12 cellular contexts compared by ENCODE assay signal in the genomic region with DNA sequence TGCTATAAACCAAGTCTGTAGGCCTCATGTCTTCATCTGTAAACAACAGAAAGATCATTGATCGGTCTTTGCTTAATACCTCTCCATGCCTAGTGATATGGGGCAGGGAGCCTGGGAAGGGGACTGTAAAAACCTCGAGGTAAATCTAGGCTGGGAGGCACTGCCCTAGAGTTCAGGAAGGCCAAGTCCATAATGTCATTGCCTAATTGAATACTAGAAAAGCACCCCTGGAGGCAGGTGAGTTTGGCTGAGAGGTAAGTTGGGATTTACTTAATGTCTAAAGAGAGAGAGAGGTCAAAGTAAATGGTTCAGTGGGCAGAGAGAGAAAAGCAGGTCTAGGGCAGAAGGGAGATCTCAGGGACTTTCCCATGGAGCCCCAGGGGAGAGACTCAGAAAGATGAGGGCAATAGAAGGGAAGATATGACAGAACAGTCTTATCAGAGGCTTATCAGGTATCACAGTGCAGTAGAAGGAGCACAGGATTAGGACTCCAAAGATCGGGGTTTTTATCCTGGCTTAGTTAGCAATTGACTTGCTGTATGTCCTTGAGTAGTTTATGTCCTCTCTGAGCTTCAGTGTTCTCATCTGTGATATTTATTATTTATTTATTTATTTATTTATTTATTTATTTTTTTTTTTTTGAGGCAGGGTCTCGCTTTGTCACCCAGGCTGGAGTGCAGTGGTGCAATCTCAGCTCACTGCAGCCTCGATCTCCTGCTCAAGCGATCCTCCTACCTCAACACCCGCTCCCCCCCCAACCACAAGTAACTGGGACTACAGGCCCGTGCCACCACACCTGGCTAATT.
DNase-seq lines count a peak whose midpoint lies in the region; ATAC-seq and TF ChIP-seq lines count a peak whose summit lies in the region.
"Had no signal": no experiment of that assay in that cellular context is flagged by ENCODE, and none has a peak within 500 bp of the region (broad histone marks: within the 10 kb centered on the region; RNA-seq: fewer than 3 reads in every experiment).

No MANE protein-coding gene starts in this region.

- ATAC-seq in GM18519 (IDR thresholded peaks at IDR 0.05; ENCODE audit: low FRiP score, unreplicated experiment) (peak; percentile 87), GM21360 (IDR thresholded peaks at IDR 0.05; ENCODE audit: unreplicated experiment) (peak; percentile 85), HG02973 (IDR thresholded peaks at IDR 0.05; ENCODE audit: unreplicated experiment) (peak; percentile 90), WTC11 (no peak)
- no peak for ATAC-seq in naive thymus-derived CD8-positive, alpha-beta T cell

- CTCF ChIA-PET in WTC11 (lab: Charles Lee) = interaction anchor here (3.0 kb wide), 1 partner anchor 13 kb away, joined by 16 read pairs; no protein-coding TSS in a partner anchor

- no peaks in the 10 kb centered on the region for H3K79me2 ChIP-seq in OCI-LY3 (ENCODE audit: low read length)

- H4K20me1 ChIP-seq in OCI-LY3 (ENCODE audit: insufficient read depth, low read length) = no peaks in the 10 kb centered on the region

- H3K4me1 ChIP-seq in OCI-LY3 (ENCODE audit: low read length) = peaks cover 44% of the 10 kb centered on the region

- POLR2A ChIA-PET in WTC11 (lab: Charles Lee) = no interaction called here
- POLR2A ChIA-PET in naive thymus-derived CD8-positive, alpha-beta T cell (lab: Charles Lee) = no interaction called here

- H3K36me3 Mint-ChIP-seq in WTC11 = no peaks in the 10 kb centered on the region
- no peaks in the 10 kb centered on the region for H3K36me3 Mint-ChIP-seq in naive thymus-derived CD8-positive, alpha-beta T cell
- H3K36me3 Mint-ChIP-seq: CD4-positive, alpha-beta memory T cell had no signal

- H3K4me3 ChIP-seq in OCI-LY3 (ENCODE audit: low read length) = peak overlapping the region; percentile 38

- no peaks in the 10 kb centered on the region for H3K27me3 Mint-ChIP-seq in WTC11 (ENCODE audit: low read depth)
- H3K27me3 Mint-ChIP-seq in naive thymus-derived CD8-positive, alpha-beta T cell = peaks cover 0 to 3% (median 0%) of the 10 kb centered on the region in 5 donors
- H3K27me3 Mint-ChIP-seq: CD4-positive, alpha-beta memory T cell had no signal

- H3K27me3 ChIP-seq in OCI-LY3 (ENCODE audit: low read depth, low read length) = no peaks in the 10 kb centered on the region

- no peak for DNase-seq in NCI-H2107 (lab: John Stamatoyannopoulos, UW)
- DNase-seq in WTC11 (ENCODE audit: low spot score) = no peak
- no peak for DNase-seq in naive thymus-derived CD8-positive, alpha-beta T cell
- no peak for DNase-seq in NCI-H748 treated with DMSO at 0.1 percent for 48 hours (lab: John Stamatoyannopoulos, UW)
- DNase-seq: activated CD4-positive, CD25-positive, alpha-beta regulatory T cell; activated naive CD4-positive, alpha-beta T cell; CD4-positive, alpha-beta memory T cell; posterior cingulate gyrus had no signal

- no peak for TF ChIP-seq CTCF in OCI-LY3 (IDR thresholded peaks at IDR 0.05; ENCODE audit: low read depth, low read length)
- no peak for TF ChIP-seq CTCF in WTC11 (IDR thresholded peaks at IDR 0.05)

- H3K4me2 ChIP-seq in OCI-LY3 (ENCODE audit: low read length) = peak overlapping the region; percentile 75

- peaks cover 3% of the 10 kb centered on the region for H3K4me1 Mint-ChIP-seq in WTC11
- no peaks in the 10 kb centered on the region for H3K4me1 Mint-ChIP-seq in naive thymus-derived CD8-positive, alpha-beta T cell
- H3K4me1 Mint-ChIP-seq: CD4-positive, alpha-beta memory T cell had no signal

- no peaks in the 10 kb centered on the region for H3K36me3 ChIP-seq in OCI-LY3 (replicated peaks; ENCODE audit: low read depth, low read length)

- H3K9me3 Mint-ChIP-seq in WTC11 = no peaks in the 10 kb centered on the region
- no peaks in the 10 kb centered on the region for H3K9me3 Mint-ChIP-seq in naive thymus-derived CD8-positive, alpha-beta T cell
- H3K9me3 Mint-ChIP-seq: CD4-positive, alpha-beta memory T cell had no signal

- no peak overlapping the region for H2AFZ ChIP-seq in OCI-LY3 (ENCODE audit: low read depth, low read length)

- H3K27ac ChIP-seq in OCI-LY3 (ENCODE audit: low read length) = peak overlapping the region; percentile 77

- H3K9ac ChIP-seq in OCI-LY3 (ENCODE audit: low read length) = peak overlapping the region; percentile 43; the same call in 1 of the 2 replicates

- H3K27ac Mint-ChIP-seq in WTC11 = no peak overlapping the region
- no peak overlapping the region for H3K27ac Mint-ChIP-seq in naive thymus-derived CD8-positive, alpha-beta T cell
- H3K27ac Mint-ChIP-seq: CD4-positive, alpha-beta memory T cell had no signal

- no peaks in the 10 kb centered on the region for H3K9me3 ChIP-seq in OCI-LY3 (ENCODE audit: insufficient read depth, low read length)

- H3K4me3 Mint-ChIP-seq in WTC11 = no peak overlapping the region
- no peak overlapping the region for H3K4me3 Mint-ChIP-seq in naive thymus-derived CD8-positive, alpha-beta T cell
- H3K4me3 Mint-ChIP-seq: CD4-positive, alpha-beta memory T cell had no signal

TF ChIP-seq in WTC11, 78 proteins besides CTCF, POLR2A, EP300 and RAD21:
- no peak for TF ChIP-seq PRRX2 (CRISPR knock-in tag; IDR thresholded peaks at IDR 0.05)

Comparison
In these comparisons a context has a peak if more than half of its experiments do, and no peak if none do; other contexts are left out.
1. ATAC-seq: peak in GM18519 (single experiment), GM21360 (single experiment) and HG02973 (single experiment); none in WTC11 (single experiment) and naive thymus-derived CD8-positive, alpha-beta T cell (0 of 2).